30 cellular contexts compared by ENCODE assay signal in genomic region chr1:47907192-47907528, GRCh38.
"Had no signal": no experiment of that assay in that cellular context is flagged by ENCODE, and none has a peak within 500 bp of the region (broad histone marks: within the 10 kb centered on the region; RNA-seq: fewer than 3 reads in every experiment).

No MANE protein-coding gene starts in this region.

- H3K27me3 ChIP-seq: breast epithelium, MG63 had no signal

- H3K36me3 Mint-ChIP-seq: activated naive CD8-positive, alpha-beta T cell treated with anti-CD3 and anti-CD28 coated beads for 36 hours had no signal

- H3K4me3 Mint-ChIP-seq: activated CD4-positive, alpha-beta T cell treated with anti-CD3 and anti-CD28 coated beads for 36 hours; activated CD4-positive, alpha-beta T cell treated with anti-CD3 and anti-CD28 coated beads, Interleukin-2, amount 10 ng/mL, durations not matched to agents 7 days and 5 days; activated naive CD8-positive, alpha-beta T cell treated with anti-CD3 and anti-CD28 coated beads for 36 hours; activated T-cell treated with anti-CD3 and anti-CD28 coated beads, Interleukin-2, amount 50 U/mL, for 4 hours; activated T-helper 1 cell treated with anti-CD3 and anti-CD28 coated beads, Interleukin-12 subunit alpha, Interleukin-12 subunit beta, Interleukin-2, Interleukin-4 antibody, amounts not matched to agents 30 ng/mL and 10 ng/mL and 1 ng/mL, durations not matched to agents 14 hours and 24 hours and 36 hours had no signal

- FAIRE-seq: RCC 7860, TTC549 had no signal

- H3K4me3 ChIP-seq: breast epithelium, MG63, PC-9, SK-N-MC had no signal

- H3K9me3 Mint-ChIP-seq: activated CD4-positive, alpha-beta T cell treated with anti-CD3 and anti-CD28 coated beads, Interleukin-2, amount 10 ng/mL, durations not matched to agents 7 days and 5 days; activated naive CD8-positive, alpha-beta T cell treated with anti-CD3 and anti-CD28 coated beads for 36 hours; activated T-cell treated with anti-CD3 and anti-CD28 coated beads, Interleukin-2, amount 50 U/mL, for 4 hours; activated T-helper 1 cell treated with anti-CD3 and anti-CD28 coated beads, Interleukin-12 subunit alpha, Interleukin-12 subunit beta, Interleukin-2, Interleukin-4 antibody, amounts not matched to agents 30 ng/mL and 10 ng/mL and 1 ng/mL, durations not matched to agents 14 hours and 24 hours and 36 hours had no signal

- H3K4me1 Mint-ChIP-seq: activated CD4-positive, alpha-beta T cell treated with anti-CD3 and anti-CD28 coated beads for 36 hours; activated CD4-positive, alpha-beta T cell treated with anti-CD3 and anti-CD28 coated beads, Interleukin-2, amount 10 ng/mL, durations not matched to agents 7 days and 5 days; activated naive CD8-positive, alpha-beta T cell treated with anti-CD3 and anti-CD28 coated beads for 36 hours had no signal

- ATAC-seq: activated CD4-positive, alpha-beta T cell treated with anti-CD3 and anti-CD28 coated beads for 36 hours; activated T-cell treated with anti-CD3 and anti-CD28 coated beads, Interleukin-2, amount 50 U/mL, for 4 hours; Right ventricle myocardium inferior had no signal

- H3K27ac ChIP-seq: PC-9, RWPE1, SK-N-MC had no signal

- H3K27ac Mint-ChIP-seq: activated CD4-positive, alpha-beta T cell treated with anti-CD3 and anti-CD28 coated beads for 36 hours; activated CD4-positive, alpha-beta T cell treated with anti-CD3 and anti-CD28 coated beads, Interleukin-2, amount 10 ng/mL, durations not matched to agents 7 days and 5 days; activated naive CD8-positive, alpha-beta T cell treated with anti-CD3 and anti-CD28 coated beads for 36 hours; activated T-helper 1 cell treated with anti-CD3 and anti-CD28 coated beads, Interleukin-12 subunit alpha, Interleukin-12 subunit beta, Interleukin-2, Interleukin-4 antibody, amounts not matched to agents 30 ng/mL and 10 ng/mL and 1 ng/mL, durations not matched to agents 14 hours and 24 hours and 36 hours had no signal

- H3K9me3 ChIP-seq: breast epithelium, MG63 had no signal

- H3K27me3 Mint-ChIP-seq: activated CD4-positive, alpha-beta T cell treated with anti-CD3 and anti-CD28 coated beads for 36 hours; activated CD4-positive, alpha-beta T cell treated with anti-CD3 and anti-CD28 coated beads, Interleukin-2, amount 10 ng/mL, durations not matched to agents 7 days and 5 days had no signal

- DNase-seq: activated CD4-positive, alpha-beta T cell treated with anti-CD3 and anti-CD28 coated beads for 36 hours; activated CD4-positive, alpha-beta T cell treated with anti-CD3 and anti-CD28 coated beads, Interleukin-2, amount 10 ng/mL, durations not matched to agents 7 days and 5 days; activated CD4-positive, alpha-beta T cell treated with anti-CD3 and anti-CD28 coated beads, Interleukin-2, amount 50 U/mL, for 48 hours; activated CD8-positive, alpha-beta memory T cell treated with anti-CD3 and anti-CD28 coated beads, Interleukin-2, amount 50 U/mL, for 4 hours; activated naive CD4-positive, alpha-beta T cell treated with anti-CD3 and anti-CD28 coated beads, Interleukin-2, amount 50 U/mL, for 16 hours; activated naive CD8-positive, alpha-beta T cell treated with anti-CD3 and anti-CD28 coated beads for 36 hours; activated T-cell treated with anti-CD3 and anti-CD28 coated beads for 4 hours; activated T-cell treated with anti-CD3 and anti-CD28 coated beads, Interleukin-2, amount 50 U/mL, for 4 hours; amniotic stem cell; aorta; cerebellar nuclear complex; Kasumi-1; KG1; MG63; NCI-H1048; NCI-H1105 treated with DMSO at 0.1 percent for 48 hours; NCI-H1436; NCI-H1694; NCI-H1930; NCI-H345; NCI-H524 treated with DMSO at 0.1 percent for 48 hours; PC-9; SIG-M5 had no signal

- H3K36me3 ChIP-seq: breast epithelium, MG63 had no signal
